In the genomic region with DNA sequence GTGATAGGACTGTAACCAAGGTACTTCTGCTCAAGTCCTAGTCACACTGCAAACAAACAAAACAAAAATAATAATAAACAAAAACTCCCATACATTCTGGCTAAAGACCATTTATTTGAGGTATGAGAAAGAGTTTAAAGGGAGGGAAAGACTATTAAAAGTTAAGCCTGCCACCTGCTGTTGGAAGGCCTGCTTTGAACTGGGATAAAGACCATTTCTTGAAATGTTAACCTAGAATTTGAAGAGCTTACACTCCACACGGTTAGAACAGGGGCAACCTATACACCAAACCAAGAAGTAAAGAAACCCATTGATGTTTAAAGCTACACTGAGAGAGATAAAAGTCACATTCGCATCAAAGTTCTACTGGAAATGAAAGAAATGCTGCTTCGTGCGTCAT, we compare ENCODE assay signal across 9 cellular contexts.
A peak's percentile ranks its signal among the peaks of the same experiment; 100 is the strongest.
DNase-seq lines count a peak whose midpoint lies in the region; ATAC-seq and TF ChIP-seq lines count a peak whose summit lies in the region.
"Had no signal": no experiment of that assay in that cellular context is flagged by ENCODE, and none has a peak within 500 bp of the region (broad histone marks: within the 10 kb centered on the region; RNA-seq: fewer than 3 reads in every experiment).

No MANE protein-coding gene starts in this region.

- DNase-seq in GM13977 (ENCODE audit: low spot score) (no peak), iris pigment epithelial cell (ENCODE audit: low read depth) (peak; percentile 20), endothelial cell (ENCODE audit: low spot score) (no peak)
- DNase-seq in activated CD4-positive, alpha-beta memory T cell treated with anti-CD3 and anti-CD28 coated beads, Interleukin-2, amount 10 ng/mL, durations not matched to agents 7 days and 5 days: no peak
- DNase-seq in stimulated activated CD4-positive, alpha-beta T cell treated with anti-CD3 and anti-CD28 coated beads, Interleukin-15, amount 100 ng/mL, for 24 hours: no peak
- DNase-seq in activated CD4-positive, alpha-beta T cell treated with anti-CD3 and anti-CD28 coated beads for 48 hours: no peak
- DNase-seq: NCI-H1436 had no signal

- no peak overlapping the region for H3K4me3 ChIP-seq in BLaER1

- no peak for ATAC-seq in GM21786 (IDR thresholded peaks at IDR 0.05; ENCODE audit: unreplicated experiment)

- no peaks in the 10 kb centered on the region for H3K27me3 Mint-ChIP-seq in activated CD4-positive, alpha-beta memory T cell treated with anti-CD3 and anti-CD28 coated beads, Interleukin-2, amount 10 ng/mL, durations not matched to agents 7 days and 5 days
- no peaks in the 10 kb centered on the region for H3K27me3 Mint-ChIP-seq in endothelial cell (ENCODE audit: unreplicated experiment)

- peak overlapping the region; percentile 95; the same call in 1 of the 2 replicates for H3K4me2 ChIP-seq in BLaER1

- no peaks in the 10 kb centered on the region for H3K27me3 ChIP-seq in BLaER1

- POLR2A ChIA-PET in activated CD4-positive, alpha-beta memory T cell treated with anti-CD3 and anti-CD28 coated beads, Interleukin-2, amount 10 ng/mL, durations not matched to agents 7 days and 5 days (lab: Charles Lee): no interaction called here

- H4K20me1 ChIP-seq in BLaER1: peaks cover 42% of the 10 kb centered on the region

- peak overlapping the region; percentile 26 for H3K27ac Mint-ChIP-seq in activated CD4-positive, alpha-beta memory T cell treated with anti-CD3 and anti-CD28 coated beads, Interleukin-2, amount 10 ng/mL, durations not matched to agents 7 days and 5 days
- no peak overlapping the region for H3K27ac Mint-ChIP-seq in endothelial cell (ENCODE audit: unreplicated experiment)

- H3K9me3 Mint-ChIP-seq in activated CD4-positive, alpha-beta memory T cell treated with anti-CD3 and anti-CD28 coated beads, Interleukin-2, amount 10 ng/mL, durations not matched to agents 7 days and 5 days: no peaks in the 10 kb centered on the region
- H3K9me3 Mint-ChIP-seq in endothelial cell (ENCODE audit: unreplicated experiment): no peaks in the 10 kb centered on the region

- peak; percentile 26 for TF ChIP-seq CTCF in GM13977 (IDR thresholded peaks at IDR 0.05; ENCODE audit: extremely low read depth, insufficient read depth, missing control alignments)
- TF ChIP-seq CTCF in endothelial cell (IDR thresholded peaks at IDR 0.05; ENCODE audit: unreplicated experiment): no peak

- H3K9me3 ChIP-seq in BLaER1: no peaks in the 10 kb centered on the region

- CTCF ChIA-PET in activated CD4-positive, alpha-beta memory T cell treated with anti-CD3 and anti-CD28 coated beads, Interleukin-2, amount 10 ng/mL, durations not matched to agents 7 days and 5 days (lab: Charles Lee): no interaction called here

- H3K9ac ChIP-seq in BLaER1: no peak overlapping the region

- H3K4me1 Mint-ChIP-seq in activated CD4-positive, alpha-beta memory T cell treated with anti-CD3 and anti-CD28 coated beads, Interleukin-2, amount 10 ng/mL, durations not matched to agents 7 days and 5 days: peaks cover 37% of the 10 kb centered on the region
- H3K4me1 Mint-ChIP-seq in endothelial cell (ENCODE audit: unreplicated experiment): peaks cover 4% of the 10 kb centered on the region

- no peak overlapping the region for H3K4me3 Mint-ChIP-seq in activated CD4-positive, alpha-beta memory T cell treated with anti-CD3 and anti-CD28 coated beads, Interleukin-2, amount 10 ng/mL, durations not matched to agents 7 days and 5 days
- H3K4me3 Mint-ChIP-seq in endothelial cell (ENCODE audit: unreplicated experiment): no peak overlapping the region

- peaks cover 46% of the 10 kb centered on the region for H3K36me3 ChIP-seq in BLaER1

- H3K27ac ChIP-seq in BLaER1: no peak overlapping the region

- in situ Hi-C loops in GM13977 (cut with MboI; ENCODE audit: low pct_unique_long_range_greater_than_20kb, low sequenced_read_pairs, unreplicated experiment): no loop called here

- H3K36me3 Mint-ChIP-seq in activated CD4-positive, alpha-beta memory T cell treated with anti-CD3 and anti-CD28 coated beads, Interleukin-2, amount 10 ng/mL, durations not matched to agents 7 days and 5 days (ENCODE audit: low read depth): peaks cover 45% of the 10 kb centered on the region
- H3K36me3 Mint-ChIP-seq in endothelial cell (ENCODE audit: low read depth, unreplicated experiment): peaks cover 5% of the 10 kb centered on the region

- H3K4me1 ChIP-seq in BLaER1: peaks cover 63% of the 10 kb centered on the region
